In the genomic region with DNA sequence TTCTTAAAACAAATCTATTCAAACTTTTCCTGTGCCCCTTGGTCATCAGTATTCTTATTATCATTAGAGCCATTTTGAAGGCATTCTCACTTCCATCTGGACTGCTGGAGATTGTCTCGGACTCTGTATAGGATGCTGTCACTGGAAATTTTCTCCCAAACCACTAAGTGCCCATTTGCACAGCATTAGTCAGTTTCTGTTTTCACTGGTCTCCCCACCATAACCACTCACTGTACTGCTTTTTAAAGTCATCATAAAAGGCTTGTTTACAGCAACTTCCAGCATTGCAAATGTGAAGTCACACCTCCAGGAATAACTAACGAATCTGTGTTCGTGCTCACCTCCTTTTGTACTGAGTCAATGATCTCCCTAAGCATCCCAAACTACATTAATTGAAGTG, we compare ENCODE assay signal across 20 cellular contexts.
DNase-seq lines count a peak whose midpoint lies in the region; ATAC-seq, FAIRE-seq and TF ChIP-seq lines count a peak whose summit lies in the region.
"Had no signal": no experiment of that assay in that cellular context is flagged by ENCODE, and none has a peak within 500 bp of the region (broad histone marks: within the 10 kb centered on the region; RNA-seq: fewer than 3 reads in every experiment).

No MANE protein-coding gene starts in this region.

- H4K8ac ChIP-seq in mesenchymal stem cell (ENCODE audit: low read length), result no peak overlapping the region

- H3K27me3 Mint-ChIP-seq in MCF 10A (ENCODE audit: insufficient read depth, unreplicated experiment) (no peaks in the 10 kb centered on the region), astrocyte (ENCODE audit: low read depth, unreplicated experiment) (peaks cover 3% of the 10 kb centered on the region)
- no peaks in the 10 kb centered on the region for H3K27me3 Mint-ChIP-seq in CD4-positive, alpha-beta T cell

- H3K4me3 ChIP-seq in breast epithelium, result no peak overlapping the region
- H3K4me3 ChIP-seq in astrocyte (ENCODE audit: insufficient read depth, low read depth, low read length), result no peak overlapping the region
- no peak overlapping the region for H3K4me3 ChIP-seq in mesenchymal stem cell (ENCODE audit: insufficient read depth in 1 of 2, low read depth in 1 of 2, low read length in 2 of 2)
- H3K4me3 ChIP-seq: HAP-1, SJCRH30 had no signal

- H3K9me3 ChIP-seq in breast epithelium, result no peaks in the 10 kb centered on the region
- H3K9me3 ChIP-seq in astrocyte (ENCODE audit: insufficient read depth, low read depth, low read length), result no peaks in the 10 kb centered on the region
- H3K9me3 ChIP-seq in mesenchymal stem cell (ENCODE audit: control insufficient read depth, low read length), result no peaks in the 10 kb centered on the region
- H3K9me3 ChIP-seq in CD4-positive, alpha-beta T cell (ENCODE audit: control insufficient read depth, low read length), result no peaks in the 10 kb centered on the region
- H3K9me3 ChIP-seq: BE2C, HAP-1, SJCRH30 had no signal

- H3K79me2 ChIP-seq in astrocyte (ENCODE audit: insufficient read depth, low read length), result no peaks in the 10 kb centered on the region

- intact Hi-C loops in MCF 10A (cut with micrococcal nuclease) (no loop called here), breast epithelium (cut with DNase I; ENCODE audit: low total_unique reads) (no loop called here)
- intact Hi-C loops in CD4-positive, alpha-beta T cell (cut with DNase I, micrococcal nuclease), result no loop called here

- H3K14ac ChIP-seq in mesenchymal stem cell (ENCODE audit: low read length in 2 of 2), result no peak overlapping the region

- H3K36me3 Mint-ChIP-seq in MCF 10A (ENCODE audit: insufficient read depth, unreplicated experiment) (no peaks in the 10 kb centered on the region), astrocyte (ENCODE audit: low read depth, unreplicated experiment) (no peaks in the 10 kb centered on the region)
- H3K36me3 Mint-ChIP-seq in CD4-positive, alpha-beta T cell (ENCODE audit: low read depth), result no peaks in the 10 kb centered on the region
- H3K36me3 Mint-ChIP-seq: CD4-positive, CD25-positive, alpha-beta regulatory T cell had no signal

- H3K27me3 ChIP-seq in breast epithelium, result no peaks in the 10 kb centered on the region
- H3K27me3 ChIP-seq in astrocyte (ENCODE audit: insufficient read depth, low read length), result no peaks in the 10 kb centered on the region
- no peaks in the 10 kb centered on the region for H3K27me3 ChIP-seq in mesenchymal stem cell (ENCODE audit: control insufficient read depth in 1 of 2, insufficient read depth in 1 of 2, low read length in 2 of 2)
- no peaks in the 10 kb centered on the region for H3K27me3 ChIP-seq in CD4-positive, alpha-beta T cell (ENCODE audit: control insufficient read depth, insufficient read depth, low read length)
- H3K27me3 ChIP-seq: BE2C, SJCRH30 had no signal

- H3K18ac ChIP-seq in mesenchymal stem cell (ENCODE audit: low read depth in 1 of 2, low read length in 2 of 2), result no peak overlapping the region

- BruUV-seq in MCF 10A (replicated peaks; lab: Mats Ljungman, UMichigan), result no TSS peak

- H3K4me1 Mint-ChIP-seq in MCF 10A (ENCODE audit: insufficient read depth, unreplicated experiment), result peaks cover 23% of the 10 kb centered on the region
- H3K4me1 Mint-ChIP-seq in astrocyte (ENCODE audit: low read depth, unreplicated experiment), result peaks cover 31% of the 10 kb centered on the region
- H3K4me1 Mint-ChIP-seq in CD4-positive, alpha-beta T cell (ENCODE audit: low read depth), result no peaks in the 10 kb centered on the region

- H2AK5ac ChIP-seq in mesenchymal stem cell (ENCODE audit: low read length, severe bottlenecking), result no peak overlapping the region

- H4K91ac ChIP-seq in mesenchymal stem cell (ENCODE audit: low read length), result no peak overlapping the region

- H3K23ac ChIP-seq in mesenchymal stem cell (ENCODE audit: low read length in 2 of 2), result no peak overlapping the region

- CTCF ChIA-PET in MCF 10A (lab: Yijun Ruan, JAX), result no interaction called here
- CTCF ChIA-PET in CD4-positive, alpha-beta T cell (lab: Charles Lee), result no interaction called here

- H3K27ac Mint-ChIP-seq in MCF 10A (ENCODE audit: low read depth, unreplicated experiment) (peak overlapping the region; percentile 16), astrocyte (ENCODE audit: unreplicated experiment) (no peak overlapping the region)
- no peak overlapping the region for H3K27ac Mint-ChIP-seq in CD4-positive, alpha-beta T cell
- H3K27ac Mint-ChIP-seq: CD4-positive, CD25-positive, alpha-beta regulatory T cell had no signal

- H2BK120ac ChIP-seq in mesenchymal stem cell (ENCODE audit: low read depth, low read length), result no peak overlapping the region

- H4K20me1 ChIP-seq in astrocyte (ENCODE audit: insufficient read depth, low read length), result no peaks in the 10 kb centered on the region

- no peaks in the 10 kb centered on the region for H3K4me1 ChIP-seq in breast epithelium
- peaks cover 24% of the 10 kb centered on the region for H3K4me1 ChIP-seq in astrocyte (ENCODE audit: insufficient read depth, low read length)
- H3K4me1 ChIP-seq in mesenchymal stem cell (ENCODE audit: control insufficient read depth, insufficient read depth, low read depth, low read length), result peaks cover 9% of the 10 kb centered on the region
- H3K4me1 ChIP-seq: BE2C, HAP-1 had no signal

- no peak for ATAC-seq in CD4-positive, alpha-beta T cell (ENCODE audit: poor library complexity)
- ATAC-seq: PC-3 had no signal

- H3K9me3 Mint-ChIP-seq in MCF 10A (ENCODE audit: unreplicated experiment) (no peaks in the 10 kb centered on the region), astrocyte (ENCODE audit: unreplicated experiment) (no peaks in the 10 kb centered on the region)
- H3K9me3 Mint-ChIP-seq in CD4-positive, alpha-beta T cell, result no peaks in the 10 kb centered on the region

- no peak overlapping the region for H2BK15ac ChIP-seq in mesenchymal stem cell (ENCODE audit: low read depth, poor library complexity, severe bottlenecking)

- H3K4ac ChIP-seq in mesenchymal stem cell (ENCODE audit: low read depth in 1 of 2, low read length in 2 of 2), result no peak overlapping the region

- H3K27ac ChIP-seq in breast epithelium (no peak overlapping the region), astrocyte (ENCODE audit: low read depth, low read length) (no peak overlapping the region), mesenchymal stem cell (ENCODE audit: low read length, poor library complexity, severe bottlenecking) (no peak overlapping the region)
- no peak overlapping the region for H3K27ac ChIP-seq in CD4-positive, alpha-beta T cell (ENCODE audit: low read depth, low read length)
- H3K27ac ChIP-seq: 22Rv1, SJCRH30 had no signal

- FAIRE-seq in astrocyte (lab: Jason Lieb, UNC), result no peak

- no peak overlapping the region for H2AFZ ChIP-seq in astrocyte (ENCODE audit: low read depth, low read length)
- no peak overlapping the region for H2AFZ ChIP-seq in mesenchymal stem cell (ENCODE audit: low read depth, low read length)

- no peak overlapping the region for H3K4me2 ChIP-seq in astrocyte (ENCODE audit: low read length)
- no peak overlapping the region for H3K4me2 ChIP-seq in mesenchymal stem cell (ENCODE audit: low read length, poor library complexity, severe bottlenecking)

- no peaks in the 10 kb centered on the region for H3K36me3 ChIP-seq in breast epithelium
- no peaks in the 10 kb centered on the region for H3K36me3 ChIP-seq in astrocyte (ENCODE audit: insufficient read depth, low read length)
- H3K36me3 ChIP-seq in mesenchymal stem cell (ENCODE audit: control insufficient read depth in 1 of 2, insufficient read depth in 2 of 2, low read depth in 1 of 2, low read length in 2 of 2), result no peaks in the 10 kb centered on the region
- H3K36me3 ChIP-seq: BE2C, HAP-1, SJCRH30 had no signal

- no peak overlapping the region for H3K4me3 Mint-ChIP-seq in MCF 10A (ENCODE audit: unreplicated experiment)
- H3K4me3 Mint-ChIP-seq in astrocyte (ENCODE audit: unreplicated experiment), result no peak overlapping the region
- H3K4me3 Mint-ChIP-seq in CD4-positive, alpha-beta T cell, result no peak overlapping the region
- H3K4me3 Mint-ChIP-seq: CD4-positive, CD25-positive, alpha-beta regulatory T cell had no signal

- no peak overlapping the region for H2BK5ac ChIP-seq in mesenchymal stem cell (ENCODE audit: low read depth, low read length, poor library complexity, severe bottlenecking)

- no peak overlapping the region for H2BK12ac ChIP-seq in mesenchymal stem cell (ENCODE audit: low read length in 2 of 2)

- TF ChIP-seq POLR2A in breast epithelium (IDR thresholded peaks at IDR 0.05), result no peak

- H3K9ac ChIP-seq in astrocyte (ENCODE audit: low read length), result no peak overlapping the region
- no peak overlapping the region for H3K9ac ChIP-seq in mesenchymal stem cell (ENCODE audit: low read length)

- no peak for DNase-seq in MCF 10A (ENCODE audit: unreplicated experiment)
- no peak for DNase-seq in breast epithelium (ENCODE audit: low spot score in 2 of 2)
- peak; percentile 48 for DNase-seq in astrocyte (ENCODE audit: low read depth)
- DNase-seq in mesenchymal stem cell, result peak; percentile 85
- DNase-seq in NCI-H2196 (lab: John Stamatoyannopoulos, UW; ENCODE audit: unreplicated experiment), result no peak
- no peak for DNase-seq in Ammon's horn (ENCODE audit: low spot score)
- no peak for DNase-seq in NCI-H2107 treated with DMSO at 0.1 percent for 48 hours (lab: John Stamatoyannopoulos, UW; ENCODE audit: unreplicated experiment)
- DNase-seq in CD4-positive, alpha-beta T cell, result no peak
- DNase-seq: BE2C; CD4-positive, CD25-positive, alpha-beta regulatory T cell; MV-4-11; NCI-H1417; NCI-H187; NCI-H2107; NCI-H226; NCI-H524 treated with DMSO at 0.1 percent for 48 hours; PC-3; SJCRH30 had no signal

- no peaks in the 10 kb centered on the region for H3K79me1 ChIP-seq in mesenchymal stem cell (replicated peaks; ENCODE audit: low read length, poor library complexity, severe bottlenecking)

- 74% methylated on average over 3 of the region's 3 CpGs for WGBS in mesenchymal stem cell

- POLR2A ChIA-PET in MCF 10A (lab: Yijun Ruan, JAX), result no interaction called here
- POLR2A ChIA-PET in CD4-positive, alpha-beta T cell (lab: Charles Lee), result no interaction called here

- TF ChIP-seq CTCF in MCF 10A (IDR thresholded peaks at IDR 0.05; ENCODE audit: unreplicated experiment) (no peak), breast epithelium (IDR thresholded peaks at IDR 0.05) (no peak), astrocyte (IDR thresholded peaks at IDR 0.05; ENCODE audit: insufficient read depth, low read depth, low read length) (no peak)
- no peak for TF ChIP-seq CTCF in CD4-positive, alpha-beta T cell (IDR thresholded peaks at IDR 0.05)

Comparison
In these comparisons a context has a peak if more than half of its experiments do, and no peak if none do; other contexts are left out.
1. DNase-seq: peak in astrocyte (single experiment) and mesenchymal stem cell (single experiment); none in MCF 10A (single experiment), breast epithelium (0 of 2), NCI-H2196 (single experiment), Ammon's horn (single experiment), NCI-H2107 treated with DMSO at 0.1 percent for 48 hours (single experiment) and CD4-positive, alpha-beta T cell (0 of 10).